ENCODE assay signal across 15 cellular contexts in genomic region chr5:87354496-87354895, GRCh38. TPM values are rescaled to one million over a fixed set of nuclear protein-coding genes. Genes with fewer than 3 reads are reported as not detected.
DNase-seq lines count a peak whose midpoint lies in the region; ATAC-seq and TF ChIP-seq lines count a peak whose summit lies in the region.
"Had no signal": no experiment of that assay in that cellular context is flagged by ENCODE, and none has a peak within 500 bp of the region (broad histone marks: within the 10 kb centered on the region; RNA-seq: fewer than 3 reads in every experiment).

No MANE protein-coding gene starts in this region.

- peak overlapping the region; percentile 12 for H3K27ac Mint-ChIP-seq in CD4-positive, alpha-beta T cell
- H3K27ac Mint-ChIP-seq: HFFc6 had no signal

- H3K9me3 ChIP-seq in CD4-positive, alpha-beta T cell (ENCODE audit: control insufficient read depth, low read length) = no peaks in the 10 kb centered on the region
- H3K9me3 ChIP-seq: breast epithelium, thyroid gland had no signal

- no peaks in the 10 kb centered on the region for H3K27me3 Mint-ChIP-seq in CD4-positive, alpha-beta T cell

- no peak overlapping the region for H2BK5ac ChIP-seq in mesendoderm (ENCODE audit: low read length)

- peaks cover 31% of the 10 kb centered on the region for H3K4me1 Mint-ChIP-seq in CD4-positive, alpha-beta T cell (ENCODE audit: low read depth)

- H2AK5ac ChIP-seq in mesendoderm (ENCODE audit: low read length) = no peak overlapping the region

- POLR2A ChIA-PET in CD4-positive, alpha-beta T cell (lab: Charles Lee) = no interaction called here

- H3K36me3 ChIP-seq in mesendoderm (ENCODE audit: control insufficient read depth, insufficient read depth, low read length) = no peaks in the 10 kb centered on the region
- H3K36me3 ChIP-seq: breast epithelium had no signal

- no peaks in the 10 kb centered on the region for H3K79me2 ChIP-seq in mesendoderm (ENCODE audit: control insufficient read depth, insufficient read depth, low read length)

- no peak overlapping the region for H3K4me3 Mint-ChIP-seq in CD4-positive, alpha-beta T cell
- H3K4me3 Mint-ChIP-seq: HFFc6 had no signal

- H3K79me1 ChIP-seq in mesendoderm (ENCODE audit: low read length) = no peaks in the 10 kb centered on the region

- no peak overlapping the region for H2BK15ac ChIP-seq in mesendoderm (replicated peaks; ENCODE audit: low read depth)

- no peak overlapping the region for H3K4me3 ChIP-seq in mesendoderm (ENCODE audit: low read length)
- H3K4me3 ChIP-seq: breast epithelium, thyroid gland had no signal

- H3K56ac ChIP-seq in mesendoderm (ENCODE audit: low read length) = no peak overlapping the region

- CTCF ChIA-PET in CD4-positive, alpha-beta T cell (lab: Charles Lee) = interaction anchor here (1.2 to 1.7 kb wide), 2 partner anchors 8 kb away, joined by 3 to 6 read pairs; no protein-coding TSS in a partner anchor

- H3K27me3 ChIP-seq in CD4-positive, alpha-beta T cell (ENCODE audit: control insufficient read depth, insufficient read depth, low read length) = no peaks in the 10 kb centered on the region
- no peaks in the 10 kb centered on the region for H3K27me3 ChIP-seq in mesendoderm (ENCODE audit: insufficient read depth, low read length, poor library complexity)
- H3K27me3 ChIP-seq: breast epithelium, thyroid gland had no signal

- H3K9me3 Mint-ChIP-seq in CD4-positive, alpha-beta T cell = no peaks in the 10 kb centered on the region
- H3K9me3 Mint-ChIP-seq: HFFc6 had no signal

- intact Hi-C loops in CD4-positive, alpha-beta T cell (cut with DNase I, micrococcal nuclease) = no loop called here

- DNase-seq in CD4-positive, alpha-beta T cell = no peak
- DNase-seq in mesendoderm = no peak
- DNase-seq in effector CD8-positive, alpha-beta T cell (lab: John Stamatoyannopoulos, UW) = no peak
- no peak for DNase-seq in NCI-H82 treated with DMSO at 0.1 percent for 48 hours (lab: John Stamatoyannopoulos, UW; ENCODE audit: unreplicated experiment)
- DNase-seq in NCI-H1417 treated with DMSO at 0.1 percent for 48 hours (lab: John Stamatoyannopoulos, UW) = no peak
- DNase-seq: HFFc6, hypothalamus, KG1, NCI-H1930, thyroid gland had no signal

- H3K9ac ChIP-seq in mesendoderm (ENCODE audit: low read length) = no peak overlapping the region

- no peak overlapping the region for H2BK120ac ChIP-seq in mesendoderm (ENCODE audit: low read depth, low read length)

- H3K23ac ChIP-seq in mesendoderm (ENCODE audit: low read length) = no peak overlapping the region

- H4K8ac ChIP-seq in mesendoderm (ENCODE audit: low read depth, low read length) = no peak overlapping the region

- no peaks in the 10 kb centered on the region for H3K4me1 ChIP-seq in mesendoderm (ENCODE audit: control insufficient read depth, low read depth, low read length)
- H3K4me1 ChIP-seq: breast epithelium, thyroid gland had no signal

- no peak overlapping the region for H3K4me2 ChIP-seq in mesendoderm (ENCODE audit: low read length)

- H4K5ac ChIP-seq in mesendoderm (ENCODE audit: low read length) = no peak overlapping the region

- no peak overlapping the region for H3K27ac ChIP-seq in CD4-positive, alpha-beta T cell (ENCODE audit: low read depth, low read length)
- no peak overlapping the region for H3K27ac ChIP-seq in mesendoderm (ENCODE audit: low read depth, low read length)
- H3K27ac ChIP-seq: breast epithelium, thyroid gland had no signal

- no peak for TF ChIP-seq CTCF in CD4-positive, alpha-beta T cell (IDR thresholded peaks at IDR 0.05)

- no CpG with 5 or more reads among the region's 1 CpG for WGBS in mesendoderm (ENCODE audit: extremely low coverage, insufficient coverage, low lambda C conversion rate)

- ATAC-seq in CD4-positive, alpha-beta T cell (ENCODE audit: poor library complexity) = no peak
- ATAC-seq in GM19324 (IDR thresholded peaks at IDR 0.05; ENCODE audit: low FRiP score, unreplicated experiment) (peak; percentile 84), HG02798 (IDR thresholded peaks at IDR 0.05; ENCODE audit: poor library complexity, unreplicated experiment) (peak; percentile 77), HG03520 (IDR thresholded peaks at IDR 0.05; ENCODE audit: unreplicated experiment) (peak; percentile 51)
- ATAC-seq: activated CD4-positive, CD25-positive, alpha-beta regulatory T cell treated with anti-CD3 and anti-CD28 coated beads, Interleukin-2, amount 50 U/mL, for 24 hours had no signal

- H3K18ac ChIP-seq in mesendoderm (ENCODE audit: low read length) = no peak overlapping the region

- H3K4ac ChIP-seq in mesendoderm (ENCODE audit: low read depth, low read length) = no peak overlapping the region

- peaks cover 72% of the 10 kb centered on the region for H3K36me3 Mint-ChIP-seq in CD4-positive, alpha-beta T cell (ENCODE audit: low read depth)

RNA-seq across cellular contexts. Expression of gene CCNH, which starts 58.2 kb away (rescaled TPM):
- 100 to 1,000 TPM; 309 to 311 TPM for total RNA-seq in CD4-positive, alpha-beta T cell
- polyA plus RNA-seq in mesendoderm (2013, experiment 1 of 2) = 29.2 TPM
- 30.6 TPM for polyA plus RNA-seq in mesendoderm (2013, experiment 2 of 2)
